19 cellular contexts compared by ENCODE assay signal in genomic region chr3:445960-446359, GRCh38.
"Had no signal": no experiment of that assay in that cellular context is flagged by ENCODE, and none has a peak within 500 bp of the region (broad histone marks: within the 10 kb centered on the region; RNA-seq: fewer than 3 reads in every experiment).

No MANE protein-coding gene starts in this region.

- H3K36me3 ChIP-seq: MG63 had no signal

- H3K9me3 ChIP-seq: MG63, SK-N-SH had no signal

- H3K4me3 ChIP-seq: MG63 had no signal

- H3K9ac ChIP-seq: SK-N-SH had no signal

- H3K27me3 ChIP-seq: MG63 had no signal

- ATAC-seq: Panc1 had no signal

- H3K27ac ChIP-seq: RWPE1 had no signal

- H3K4me2 ChIP-seq: SK-N-SH had no signal

- DNase-seq: KBM-7, MG63, NCI-H1092, NCI-H1436, NCI-H187, NCI-H2029, NCI-H2081 treated with DMSO at 0.1 percent for 48 hours, NCI-H2171, NCI-H226, NCI-H446, NCI-H510A, NCI-H524 treated with DMSO at 0.1 percent for 48 hours, NCI-H69, NCI-H774, SHP77, SK-N-SH, SW 1271 had no signal
